2 cellular contexts compared by ENCODE assay signal in the genomic region with DNA sequence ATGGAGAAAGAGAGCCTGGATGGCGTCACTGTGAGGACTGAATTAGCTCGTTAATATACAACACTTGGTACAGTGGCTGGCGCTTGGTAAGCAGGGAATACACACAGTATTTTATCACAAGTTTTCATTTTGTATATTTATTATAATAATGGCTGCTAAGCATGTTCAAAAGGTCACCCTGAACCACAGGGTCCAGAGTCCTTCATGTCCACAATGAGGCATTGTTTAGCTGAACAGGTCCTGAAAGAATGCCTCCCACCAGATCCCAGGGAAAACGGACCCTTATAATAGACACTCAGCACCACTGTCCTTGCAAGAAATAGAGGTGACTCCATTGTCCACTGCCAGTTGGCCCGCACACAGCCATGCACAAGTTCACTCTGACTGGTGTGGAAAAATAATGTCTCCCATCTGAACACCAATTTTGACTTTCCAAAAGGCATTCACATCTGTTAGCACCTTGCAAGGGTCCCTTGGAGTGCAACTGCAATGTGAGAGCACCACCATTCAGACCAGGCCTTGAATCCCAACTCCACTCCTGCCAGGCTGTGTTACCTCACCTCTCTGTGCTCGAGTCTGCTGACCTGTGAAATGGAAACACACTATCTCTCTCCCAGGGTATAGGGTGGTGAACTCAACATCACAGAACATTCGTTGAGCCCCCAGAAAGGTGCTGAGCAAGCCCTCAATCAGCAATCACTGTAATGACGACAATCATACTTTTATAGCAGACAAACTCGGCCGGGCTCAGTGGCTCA.
TF ChIP-seq lines count a peak whose summit lies in the region.

No MANE protein-coding gene starts in this region.

TF ChIP-seq in GM23338, 12 proteins besides CTCF, POLR2A, EP300 and RAD21:
- TF ChIP-seq, protein P1, sequence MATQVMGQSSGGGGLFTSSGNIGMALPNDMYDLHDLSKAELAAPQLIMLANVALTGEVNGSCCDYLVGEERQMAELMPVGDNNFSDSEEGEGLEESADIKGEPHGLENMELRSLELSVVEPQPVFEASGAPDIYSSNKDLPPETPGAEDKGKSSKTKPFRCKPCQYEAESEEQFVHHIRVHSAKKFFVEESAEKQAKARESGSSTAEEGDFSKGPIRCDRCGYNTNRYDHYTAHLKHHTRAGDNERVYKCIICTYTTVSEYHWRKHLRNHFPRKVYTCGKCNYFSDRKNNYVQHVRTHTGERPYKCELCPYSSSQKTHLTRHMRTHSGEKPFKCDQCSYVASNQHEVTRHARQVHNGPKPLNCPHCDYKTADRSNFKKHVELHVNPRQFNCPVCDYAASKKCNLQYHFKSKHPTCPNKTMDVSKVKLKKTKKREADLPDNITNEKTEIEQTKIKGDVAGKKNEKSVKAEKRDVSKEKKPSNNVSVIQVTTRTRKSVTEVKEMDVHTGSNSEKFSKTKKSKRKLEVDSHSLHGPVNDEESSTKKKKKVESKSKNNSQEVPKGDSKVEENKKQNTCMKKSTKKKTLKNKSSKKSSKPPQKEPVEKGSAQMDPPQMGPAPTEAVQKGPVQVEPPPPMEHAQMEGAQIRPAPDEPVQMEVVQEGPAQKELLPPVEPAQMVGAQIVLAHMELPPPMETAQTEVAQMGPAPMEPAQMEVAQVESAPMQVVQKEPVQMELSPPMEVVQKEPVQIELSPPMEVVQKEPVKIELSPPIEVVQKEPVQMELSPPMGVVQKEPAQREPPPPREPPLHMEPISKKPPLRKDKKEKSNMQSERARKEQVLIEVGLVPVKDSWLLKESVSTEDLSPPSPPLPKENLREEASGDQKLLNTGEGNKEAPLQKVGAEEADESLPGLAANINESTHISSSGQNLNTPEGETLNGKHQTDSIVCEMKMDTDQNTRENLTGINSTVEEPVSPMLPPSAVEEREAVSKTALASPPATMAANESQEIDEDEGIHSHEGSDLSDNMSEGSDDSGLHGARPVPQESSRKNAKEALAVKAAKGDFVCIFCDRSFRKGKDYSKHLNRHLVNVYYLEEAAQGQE (IDR thresholded peaks at IDR 0.05; ENCODE audit: unreplicated experiment) = no peak
- TF ChIP-seq ETS1 (IDR thresholded peaks at IDR 0.05) = no peak
- no peak for TF ChIP-seq STAT1 (IDR thresholded peaks at IDR 0.05; ENCODE audit: unreplicated experiment)
- no peak for TF ChIP-seq JUNB (IDR thresholded peaks at IDR 0.05; ENCODE audit: unreplicated experiment)
TF ChIP-seq in GM23338: peak in this region for 0.

TF ChIP-seq in GM12878, 131 proteins besides CTCF, POLR2A, EP300 and RAD21:
- TF ChIP-seq ELK1 (IDR thresholded peaks at IDR 0.05; ENCODE audit: low read depth, low read length) (no peak), NR2F1 (conservative IDR thresholded peaks at IDR 0.05) (no peak), NKRF (conservative IDR thresholded peaks at IDR 0.05) (no peak), WRNIP1 (IDR thresholded peaks at IDR 0.05; ENCODE audit: borderline replicate concordance, low read depth, low read length) (no peak), CHD2 (IDR thresholded peaks at IDR 0.05; ENCODE audit: borderline replicate concordance, low read depth, low read length) (no peak), USF1 (IDR thresholded peaks at IDR 0.05; ENCODE audit: borderline replicate concordance, extremely low read length, insufficient read depth, low read depth, low read length) (no peak), CREB1 (IDR thresholded peaks at IDR 0.05; ENCODE audit: low read depth) (no peak), ATF7 (IDR thresholded peaks at IDR 0.05; ENCODE audit: low read depth) (no peak), SREBF1 (IDR thresholded peaks at IDR 0.05; ENCODE audit: low read length) (no peak)
- TF ChIP-seq, protein P2, sequence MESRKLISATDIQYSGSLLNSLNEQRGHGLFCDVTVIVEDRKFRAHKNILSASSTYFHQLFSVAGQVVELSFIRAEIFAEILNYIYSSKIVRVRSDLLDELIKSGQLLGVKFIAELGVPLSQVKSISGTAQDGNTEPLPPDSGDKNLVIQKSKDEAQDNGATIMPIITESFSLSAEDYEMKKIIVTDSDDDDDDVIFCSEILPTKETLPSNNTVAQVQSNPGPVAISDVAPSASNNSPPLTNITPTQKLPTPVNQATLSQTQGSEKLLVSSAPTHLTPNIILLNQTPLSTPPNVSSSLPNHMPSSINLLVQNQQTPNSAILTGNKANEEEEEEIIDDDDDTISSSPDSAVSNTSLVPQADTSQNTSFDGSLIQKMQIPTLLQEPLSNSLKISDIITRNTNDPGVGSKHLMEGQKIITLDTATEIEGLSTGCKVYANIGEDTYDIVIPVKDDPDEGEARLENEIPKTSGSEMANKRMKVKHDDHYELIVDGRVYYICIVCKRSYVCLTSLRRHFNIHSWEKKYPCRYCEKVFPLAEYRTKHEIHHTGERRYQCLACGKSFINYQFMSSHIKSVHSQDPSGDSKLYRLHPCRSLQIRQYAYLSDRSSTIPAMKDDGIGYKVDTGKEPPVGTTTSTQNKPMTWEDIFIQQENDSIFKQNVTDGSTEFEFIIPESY (IDR thresholded peaks at IDR 0.05) = no peak
